In the genomic region with DNA sequence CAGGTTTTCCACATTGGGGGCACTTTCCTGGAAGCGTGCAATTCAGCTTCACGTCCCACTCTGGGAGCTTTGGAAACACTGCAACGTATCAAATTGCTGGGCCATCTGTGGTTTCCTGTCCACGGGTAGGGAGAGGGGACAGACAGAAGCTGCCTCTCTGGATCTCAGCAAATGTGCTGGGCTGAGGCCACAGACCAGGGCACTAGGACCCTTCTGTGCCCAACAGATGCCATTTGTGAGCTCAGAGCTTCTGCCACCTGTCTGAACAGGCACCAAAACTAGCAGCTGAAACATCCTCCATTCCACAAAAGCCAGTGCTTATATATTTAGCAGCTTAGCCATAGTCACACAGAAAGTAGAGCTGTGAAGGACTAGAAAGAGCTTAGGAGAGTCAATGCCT, we compare ENCODE assay signal across 16 cellular contexts.
"Had no signal": no experiment of that assay in that cellular context is flagged by ENCODE, and none has a peak within 500 bp of the region (broad histone marks: within the 10 kb centered on the region; RNA-seq: fewer than 3 reads in every experiment).

No MANE protein-coding gene starts in this region.

- FAIRE-seq: endothelial cell of umbilical vein, islet of Langerhans had no signal

- H3K4me3 ChIP-seq: cardiac muscle cell, colonic mucosa, upper lobe of right lung had no signal

- ATAC-seq: activated T-helper 17 cell treated with anti-CD3 and anti-CD28 coated beads, Interleukin-2, amount 50 U/mL, for 72 hours; foreskin keratinocyte; left lobe of liver; upper lobe of right lung had no signal

- DNase-seq: activated B cell treated with CpG ODN at 0.5 μM for 24 hours; activated CD4-positive, alpha-beta T cell treated with anti-CD3 and anti-CD28 coated beads, Interleukin-2, amount 10 ng/mL, durations not matched to agents 24 days and 14 days; activated naive CD4-positive, alpha-beta T cell treated with anti-CD3 and anti-CD28 coated beads for 36 hours; colonic mucosa; effector CD4-positive, alpha-beta T cell; foreskin keratinocyte; head of caudate nucleus; nephron progenitor cell; stimulated activated CD4-positive, alpha-beta T cell treated with anti-CD3 and anti-CD28 coated beads, Interleukin-4, amount 100 ng/mL, for 1 hour; stimulated activated CD8-positive, alpha-beta memory T cell treated with anti-CD3 and anti-CD28 coated beads, Interleukin-4, amount 100 ng/mL, for 48 hours; upper lobe of right lung had no signal
